ENCODE assay signal across 37 cellular contexts in genomic region chr4:40354158-40354557, GRCh38. TPM values are rescaled to one million over a fixed set of nuclear protein-coding genes. Genes with fewer than 3 reads are reported as not detected.
"Had no signal": no experiment of that assay in that cellular context is flagged by ENCODE, and none has a peak within 500 bp of the region (broad histone marks: within the 10 kb centered on the region; RNA-seq: fewer than 3 reads in every experiment).

No MANE protein-coding gene starts in this region.

- H3K27me3 Mint-ChIP-seq: activated CD4-positive, alpha-beta memory T cell treated with anti-CD3 and anti-CD28 coated beads, Interleukin-2, amount 10 ng/mL, durations not matched to agents 7 days and 5 days; activated CD8-positive, alpha-beta memory T cell treated with anti-CD3 and anti-CD28 coated beads, Interleukin-2, amount 10 ng/mL, durations not matched to agents 7 days and 5 days; activated naive CD8-positive, alpha-beta T cell treated with anti-CD3 and anti-CD28 coated beads for 36 hours; activated T-cell treated with anti-CD3 and anti-CD28 coated beads, Interleukin-2, amount 50 U/mL, for 24 hours had no signal

- H3K4me1 ChIP-seq: adrenal gland, breast epithelium had no signal

- H3K9me3 ChIP-seq: adrenal gland, body of pancreas, breast epithelium had no signal

- H3K27ac Mint-ChIP-seq: activated B cell treated with CpG ODN at 0.5 μM for 24 hours; activated CD4-positive, alpha-beta memory T cell treated with anti-CD3 and anti-CD28 coated beads, Interleukin-2, amount 10 ng/mL, durations not matched to agents 7 days and 5 days; activated CD4-positive, alpha-beta T cell treated with anti-CD3 and anti-CD28 coated beads, Interleukin-2, amount 10 ng/mL, durations not matched to agents 7 days and 5 days; activated CD8-positive, alpha-beta memory T cell treated with anti-CD3 and anti-CD28 coated beads, Interleukin-2, amount 10 ng/mL, durations not matched to agents 7 days and 5 days; activated CD8-positive, alpha-beta T cell treated with anti-CD3 and anti-CD28 coated beads, Interleukin-2, amount 10 ng/mL, durations not matched to agents 7 days and 5 days; activated naive CD4-positive, alpha-beta T cell treated with anti-CD3 and anti-CD28 coated beads for 36 hours; activated naive CD4-positive, alpha-beta T cell treated with anti-CD3 and anti-CD28 coated beads, Interleukin-2, amount 50 U/mL, for 72 hours; activated naive CD8-positive, alpha-beta T cell treated with anti-CD3 and anti-CD28 coated beads for 36 hours; activated T-cell treated with anti-CD3 and anti-CD28 coated beads, Interleukin-2, amount 50 U/mL, for 24 hours; activated T-helper 2 cell treated with anti-CD3 and anti-CD28 coated beads, Interferon-gamma antibody, Interleukin-2, Interleukin-4, amounts not matched to agents 10 μg/mL and 5 μg/mL and 100 μg/mL, durations not matched to agents 14 hours and 24 hours and 36 hours; T-helper 1 cell treated with Interleukin-12 subunit alpha and Interleukin-12 subunit beta and Interleukin-4 antibody, amounts not matched to agents 30 μg/mL and 1 μg/mL, for 36 hours; T-helper 2 cell treated with Interferon-gamma antibody and Interleukin-4, amounts not matched to agents 5 μg/mL and 100 μg/mL, for 36 hours had no signal

- H3K4me3 Mint-ChIP-seq: activated B cell treated with CpG ODN at 0.5 μM for 24 hours; activated CD4-positive, alpha-beta memory T cell treated with anti-CD3 and anti-CD28 coated beads, Interleukin-2, amount 10 ng/mL, durations not matched to agents 7 days and 5 days; activated CD4-positive, alpha-beta T cell treated with anti-CD3 and anti-CD28 coated beads, Interleukin-2, amount 10 ng/mL, durations not matched to agents 7 days and 5 days; activated CD8-positive, alpha-beta memory T cell treated with anti-CD3 and anti-CD28 coated beads, Interleukin-2, amount 10 ng/mL, durations not matched to agents 7 days and 5 days; activated CD8-positive, alpha-beta T cell treated with anti-CD3 and anti-CD28 coated beads, Interleukin-2, amount 10 ng/mL, durations not matched to agents 7 days and 5 days; activated naive CD4-positive, alpha-beta T cell treated with anti-CD3 and anti-CD28 coated beads for 36 hours; activated naive CD8-positive, alpha-beta T cell treated with anti-CD3 and anti-CD28 coated beads for 36 hours; activated T-cell treated with anti-CD3 and anti-CD28 coated beads, Interleukin-2, amount 50 U/mL, for 24 hours; T-helper 1 cell treated with Interleukin-12 subunit alpha and Interleukin-12 subunit beta and Interleukin-4 antibody, amounts not matched to agents 30 μg/mL and 1 μg/mL, for 36 hours; T-helper 2 cell treated with Interferon-gamma antibody and Interleukin-4, amounts not matched to agents 5 μg/mL and 100 μg/mL, for 36 hours had no signal

- FAIRE-seq: astrocyte, TTC549 had no signal

- H3K36me3 ChIP-seq: adrenal gland, brain microvascular endothelial cell, breast epithelium had no signal

- H3K27ac ChIP-seq: adrenal gland, body of pancreas, brain microvascular endothelial cell, breast epithelium, VCaP had no signal

- ATAC-seq: activated CD8-positive, alpha-beta memory T cell treated with anti-CD3 and anti-CD28 coated beads, Interleukin-2, amount 10 ng/mL, durations not matched to agents 7 days and 5 days; activated CD8-positive, alpha-beta T cell treated with anti-CD3 and anti-CD28 coated beads, Interleukin-2, amount 10 ng/mL, durations not matched to agents 7 days and 5 days had no signal

- H3K9me3 Mint-ChIP-seq: activated B cell treated with CpG ODN at 0.5 μM for 24 hours; activated CD4-positive, alpha-beta memory T cell treated with anti-CD3 and anti-CD28 coated beads, Interleukin-2, amount 10 ng/mL, durations not matched to agents 7 days and 5 days; activated CD4-positive, alpha-beta T cell treated with anti-CD3 and anti-CD28 coated beads, Interleukin-2, amount 10 ng/mL, durations not matched to agents 7 days and 5 days; activated naive CD4-positive, alpha-beta T cell treated with anti-CD3 and anti-CD28 coated beads for 36 hours; activated naive CD4-positive, alpha-beta T cell treated with anti-CD3 and anti-CD28 coated beads, Interleukin-2, amount 50 U/mL, for 72 hours; activated naive CD8-positive, alpha-beta T cell treated with anti-CD3 and anti-CD28 coated beads for 36 hours; activated T-cell treated with anti-CD3 and anti-CD28 coated beads, Interleukin-2, amount 50 U/mL, for 24 hours; activated T-helper 2 cell treated with anti-CD3 and anti-CD28 coated beads, Interferon-gamma antibody, Interleukin-2, Interleukin-4, amounts not matched to agents 10 μg/mL and 5 μg/mL and 100 μg/mL, durations not matched to agents 14 hours and 24 hours and 36 hours; T-helper 1 cell treated with Interleukin-12 subunit alpha and Interleukin-12 subunit beta and Interleukin-4 antibody, amounts not matched to agents 30 μg/mL and 1 μg/mL, for 36 hours; T-helper 2 cell treated with Interferon-gamma antibody and Interleukin-4, amounts not matched to agents 5 μg/mL and 100 μg/mL, for 36 hours had no signal

- DNase-seq: activated B cell treated with CpG ODN at 0.5 μM for 24 hours; activated CD4-positive, alpha-beta memory T cell treated with anti-CD3 and anti-CD28 coated beads, Interleukin-2, amount 10 ng/mL, durations not matched to agents 7 days and 5 days; activated CD4-positive, alpha-beta T cell treated with anti-CD3 and anti-CD28 coated beads for 48 hours; activated CD4-positive, alpha-beta T cell treated with anti-CD3 and anti-CD28 coated beads, Interleukin-2, amount 10 ng/mL, durations not matched to agents 7 days and 5 days; activated CD4-positive, alpha-beta T cell treated with anti-CD3 and anti-CD28 coated beads, Interleukin-2, amount 50 U/mL, for 48 hours; activated CD4-positive, CD25-positive, alpha-beta regulatory T cell treated with anti-CD3 and anti-CD28 coated beads, Interleukin-2, amount 50 U/mL, for 72 hours; activated CD8-positive, alpha-beta memory T cell treated with anti-CD3 and anti-CD28 coated beads for 24 hours; activated CD8-positive, alpha-beta memory T cell treated with anti-CD3 and anti-CD28 coated beads, Interleukin-2, amount 10 ng/mL, durations not matched to agents 7 days and 5 days; activated CD8-positive, alpha-beta memory T cell treated with anti-CD3 and anti-CD28 coated beads, Interleukin-2, amount 50 U/mL, for 48 hours; activated CD8-positive, alpha-beta T cell treated with anti-CD3 and anti-CD28 coated beads, Interleukin-2, amount 10 ng/mL, durations not matched to agents 7 days and 5 days; activated effector memory CD4-positive, alpha-beta T cell treated with anti-CD3 and anti-CD28 coated beads, Interleukin-2, amount 50 U/mL, for 16 hours; activated gamma-delta T cell treated with Interleukin-2 at 50 U/mL for 16 hours; activated naive CD4-positive, alpha-beta T cell; activated naive CD4-positive, alpha-beta T cell treated with anti-CD3 and anti-CD28 coated beads for 36 hours; activated naive CD4-positive, alpha-beta T cell treated with anti-CD3 and anti-CD28 coated beads, Interleukin-2, amount 50 U/mL, for 16 hours; activated naive CD8-positive, alpha-beta T cell treated with anti-CD3 and anti-CD28 coated beads for 36 hours; activated T-cell treated with anti-CD3 and anti-CD28 coated beads, Interleukin-2, amount 50 U/mL, for 24 hours; activated T-cell treated with anti-CD3 and anti-CD28 coated beads, Interleukin-2, amount 50 U/mL, for 48 hours; adrenal gland; amniotic stem cell; body of pancreas; brain microvascular endothelial cell; central memory CD4-positive, alpha-beta T cell; T-helper 1 cell; T-helper 2 cell; T-helper 9 cell had no signal

- H3K36me3 Mint-ChIP-seq: activated CD8-positive, alpha-beta memory T cell treated with anti-CD3 and anti-CD28 coated beads, Interleukin-2, amount 10 ng/mL, durations not matched to agents 7 days and 5 days; activated naive CD8-positive, alpha-beta T cell treated with anti-CD3 and anti-CD28 coated beads for 36 hours had no signal

- H3K4me1 Mint-ChIP-seq: activated B cell treated with CpG ODN at 0.5 μM for 24 hours; activated CD4-positive, alpha-beta memory T cell treated with anti-CD3 and anti-CD28 coated beads, Interleukin-2, amount 10 ng/mL, durations not matched to agents 7 days and 5 days had no signal

- H3K4me3 ChIP-seq: adrenal gland, body of pancreas, breast epithelium had no signal

- H3K27me3 ChIP-seq: adrenal gland, body of pancreas, brain microvascular endothelial cell, breast epithelium had no signal

RNA-seq across cellular contexts. Expression of gene CHRNA9, which starts 19.0 kb away (rescaled TPM):
- total RNA-seq: activated CD4-positive, alpha-beta memory T cell treated with anti-CD3 and anti-CD28 coated beads, Interleukin-2, amount 10 ng/mL, durations not matched to agents 7 days and 5 days; activated CD4-positive, alpha-beta T cell treated with anti-CD3 and anti-CD28 coated beads, Interleukin-2, amount 10 ng/mL, durations not matched to agents 7 days and 5 days; activated naive CD4-positive, alpha-beta T cell treated with anti-CD3 and anti-CD28 coated beads for 36 hours; activated naive CD4-positive, alpha-beta T cell treated with anti-CD3 and anti-CD28 coated beads, Interleukin-2, amount 50 U/mL, for 72 hours; activated T-helper 2 cell treated with anti-CD3 and anti-CD28 coated beads, Interferon-gamma antibody, Interleukin-2, Interleukin-4, amounts not matched to agents 10 μg/mL and 5 μg/mL and 100 μg/mL, durations not matched to agents 14 hours and 24 hours and 36 hours; adrenal gland; aorta; body of pancreas; breast epithelium; cardiac septum; cerebellum had no signal
- polyA plus RNA-seq: adrenal gland, aorta had no signal
